Comparison of ENCODE assay signal across 24 cellular contexts in the genomic region with DNA sequence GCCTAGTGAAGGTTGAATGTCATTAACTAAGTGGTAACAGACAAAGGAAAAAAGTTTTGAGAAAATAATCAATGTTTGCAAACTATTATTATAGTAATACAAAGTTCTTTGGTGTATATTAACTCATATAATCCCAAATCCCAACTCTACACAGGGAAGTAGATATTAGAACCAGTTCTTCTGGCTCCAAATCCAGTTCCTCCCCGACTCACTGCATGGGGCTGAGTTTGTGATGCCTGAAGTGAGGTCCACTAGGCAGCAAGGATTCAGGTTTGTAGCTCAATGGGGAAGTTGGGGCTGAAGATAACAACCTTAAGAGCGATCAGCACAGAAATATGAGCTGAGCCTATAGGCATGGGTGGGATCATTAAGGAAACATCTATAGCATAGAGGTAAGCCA. TPM values are rescaled to one million over a fixed set of nuclear protein-coding genes. Genes with fewer than 3 reads are reported as not detected.
DNase-seq lines count a peak whose midpoint lies in the region; ATAC-seq, FAIRE-seq and TF ChIP-seq lines count a peak whose summit lies in the region.
"Had no signal": no experiment of that assay in that cellular context is flagged by ENCODE, and none has a peak within 500 bp of the region (broad histone marks: within the 10 kb centered on the region; RNA-seq: fewer than 3 reads in every experiment).

No MANE protein-coding gene starts in this region.

- no peaks in the 10 kb centered on the region for H4K20me1 ChIP-seq in astrocyte (ENCODE audit: insufficient read depth, low read length)
- H4K20me1 ChIP-seq in osteoblast (ENCODE audit: insufficient read depth, low read length): no peaks in the 10 kb centered on the region
- H4K20me1 ChIP-seq: BLaER1 treated with 17β-estradiol and CSF1 and Interleukin-3, amounts not matched to agents 10 nM and 100 nM had no signal

- no peak overlapping the region for H3K4me2 ChIP-seq in astrocyte (ENCODE audit: low read length)
- H3K4me2 ChIP-seq in osteoblast (ENCODE audit: insufficient read depth, low read length): no peak overlapping the region
- H3K4me2 ChIP-seq: BLaER1 treated with 17β-estradiol and CSF1 and Interleukin-3, amounts not matched to agents 10 nM and 100 nM; KMS-11 had no signal

- no peaks in the 10 kb centered on the region for H3K79me2 ChIP-seq in astrocyte (ENCODE audit: insufficient read depth, low read length)
- H3K79me2 ChIP-seq in osteoblast (ENCODE audit: insufficient read depth, low read length): no peaks in the 10 kb centered on the region

- no peaks in the 10 kb centered on the region for H3K27me3 ChIP-seq in astrocyte (ENCODE audit: insufficient read depth, low read length)
- no peaks in the 10 kb centered on the region for H3K27me3 ChIP-seq in osteoblast (ENCODE audit: insufficient read depth, low read length)
- H3K27me3 ChIP-seq: BLaER1 treated with 17β-estradiol and CSF1 and Interleukin-3, amounts not matched to agents 10 nM and 100 nM had no signal

- H3K9me3 Mint-ChIP-seq in HFFc6 (no peaks in the 10 kb centered on the region), astrocyte (ENCODE audit: unreplicated experiment) (no peaks in the 10 kb centered on the region)
- H3K9me3 Mint-ChIP-seq: CD4-positive, alpha-beta memory T cell had no signal

- no peak overlapping the region for H2AFZ ChIP-seq in astrocyte (ENCODE audit: low read depth, low read length)
- peak overlapping the region; percentile 8 for H2AFZ ChIP-seq in osteoblast (ENCODE audit: low read length)

- H3K36me3 ChIP-seq in astrocyte (ENCODE audit: insufficient read depth, low read length) (peaks cover 36% of the 10 kb centered on the region), osteoblast (ENCODE audit: insufficient read depth, low read length) (peaks cover 48% of the 10 kb centered on the region)

- peaks cover 31% of the 10 kb centered on the region for H3K4me1 Mint-ChIP-seq in HFFc6 (ENCODE audit: low read depth)
- H3K4me1 Mint-ChIP-seq in astrocyte (ENCODE audit: low read depth, unreplicated experiment): peaks cover 2% of the 10 kb centered on the region

- no peaks in the 10 kb centered on the region for H3K27me3 Mint-ChIP-seq in HFFc6 (ENCODE audit: insufficient read depth)
- no peaks in the 10 kb centered on the region for H3K27me3 Mint-ChIP-seq in astrocyte (ENCODE audit: low read depth, unreplicated experiment)
- H3K27me3 Mint-ChIP-seq: CD4-positive, alpha-beta memory T cell had no signal

- peak; percentile 70 for ATAC-seq in esophagus mucosa

- H3K27ac ChIP-seq in astrocyte (ENCODE audit: low read depth, low read length) (peak overlapping the region; percentile 86), osteoblast (ENCODE audit: low read depth, low read length) (peak overlapping the region; percentile 93)
- H3K27ac ChIP-seq: BLaER1 treated with 17β-estradiol and CSF1 and Interleukin-3, amounts not matched to agents 10 nM and 100 nM; KMS-11 had no signal

- H3K9me3 ChIP-seq in astrocyte (ENCODE audit: insufficient read depth, low read depth, low read length): no peaks in the 10 kb centered on the region
- H3K9me3 ChIP-seq in osteoblast (ENCODE audit: low read depth, low read length): no peaks in the 10 kb centered on the region
- H3K9me3 ChIP-seq: BLaER1 treated with 17β-estradiol and CSF1 and Interleukin-3, amounts not matched to agents 10 nM and 100 nM; Caco-2 had no signal

- FAIRE-seq in astrocyte (lab: Jason Lieb, UNC): no peak
- FAIRE-seq: GM12891 had no signal

- no peak overlapping the region for H3K4me3 ChIP-seq in astrocyte (ENCODE audit: insufficient read depth, low read depth, low read length)
- H3K4me3 ChIP-seq in osteoblast (ENCODE audit: insufficient read depth, low read length): no peak overlapping the region
- H3K4me3 ChIP-seq: BLaER1 treated with 17β-estradiol and CSF1 and Interleukin-3, amounts not matched to agents 10 nM and 100 nM had no signal

- DNase-seq in HFFc6: no peak
- no peak for DNase-seq in astrocyte (ENCODE audit: low read depth)
- DNase-seq in osteoblast (ENCODE audit: insufficient read length, low spot score, missing footprints): peak; percentile 34
- DNase-seq in hypothalamus (lab: John Stamatoyannopoulos, UW): no peak
- no peak for DNase-seq in dedifferentiated amniotic fluid mesenchymal stem cell (ENCODE audit: extremely low spot score)
- no peak for DNase-seq in NCI-H446 (lab: John Stamatoyannopoulos, UW)
- DNase-seq in nucleus accumbens (lab: John Stamatoyannopoulos, UW): no peak
- DNase-seq: Caco-2; CD4-positive, alpha-beta memory T cell; DMS 273 treated with DMSO at 0.1 percent for 48 hours; DND-41; GOT3; MV-4-11; NCI-H1105 treated with DMSO at 0.1 percent for 48 hours; NCI-H1694; NCI-H2081; NCI-H2171 treated with DMSO at 0.1 percent for 48 hours; NCI-H526 treated with DMSO at 0.1 percent for 48 hours; OCI-M1; Right ventricle myocardium superior had no signal

- H3K4me3 Mint-ChIP-seq in HFFc6 (no peak overlapping the region), astrocyte (ENCODE audit: unreplicated experiment) (no peak overlapping the region)
- H3K4me3 Mint-ChIP-seq: CD4-positive, alpha-beta memory T cell had no signal

- H3K4me1 ChIP-seq in astrocyte (ENCODE audit: insufficient read depth, low read length): peaks cover 7% of the 10 kb centered on the region
- peaks cover 13% of the 10 kb centered on the region for H3K4me1 ChIP-seq in osteoblast (ENCODE audit: insufficient read depth, low read length)

- H3K27ac Mint-ChIP-seq in HFFc6 (peak overlapping the region; percentile 98), astrocyte (ENCODE audit: unreplicated experiment) (no peak overlapping the region)

- H3K36me3 Mint-ChIP-seq in HFFc6 (ENCODE audit: low read depth) (peaks cover 26% of the 10 kb centered on the region), astrocyte (ENCODE audit: low read depth, unreplicated experiment) (peaks cover 6% of the 10 kb centered on the region)

- no peak for TF ChIP-seq CTCF in HFFc6 (IDR thresholded peaks at IDR 0.05)
- no peak for TF ChIP-seq CTCF in astrocyte (IDR thresholded peaks at IDR 0.05; ENCODE audit: insufficient read depth, low read depth, low read length)
- TF ChIP-seq CTCF in osteoblast (IDR thresholded peaks at IDR 0.05; ENCODE audit: extremely low read depth, low read depth, low read length): no peak

- peak overlapping the region; percentile 45 for H3K9ac ChIP-seq in astrocyte (ENCODE audit: low read length)
- H3K9ac ChIP-seq: BLaER1 treated with 17β-estradiol and CSF1 and Interleukin-3, amounts not matched to agents 10 nM and 100 nM; KMS-11 had no signal

RNA-seq across cellular contexts. Expression of a gene that starts 5.6 kb away (rescaled TPM):
- total RNA-seq in HFFc6 (2021; fragmentation: NEBNext Ultra II Directional; extraction: Animal tissue kit (Norgen Biotek cat#: 25700)): 10 to 100 TPM; 30.8 to 39.5 (median 36.1) TPM
- total RNA-seq in astrocyte: 31.1 and 31.3 TPM in 2 replicates
- 22.3 TPM for total RNA-seq in esophagus mucosa
- 23.9 and 24.8 TPM in 2 replicates for total RNA-seq in osteoblast

RNA-seq across cellular contexts. Expression of a gene that starts 28.4 kb away (rescaled TPM):
- 10 to 100 TPM; 22.4 to 29.8 (median 26.8) TPM for total RNA-seq in HFFc6 (2021; fragmentation: NEBNext Ultra II Directional; extraction: Animal tissue kit (Norgen Biotek cat#: 25700))
- 52.2 and 55.1 TPM in 2 replicates for total RNA-seq in astrocyte
- 20.6 TPM for total RNA-seq in esophagus mucosa
- 29.2 and 29.3 TPM in 2 replicates for total RNA-seq in osteoblast
